In the genomic region with DNA sequence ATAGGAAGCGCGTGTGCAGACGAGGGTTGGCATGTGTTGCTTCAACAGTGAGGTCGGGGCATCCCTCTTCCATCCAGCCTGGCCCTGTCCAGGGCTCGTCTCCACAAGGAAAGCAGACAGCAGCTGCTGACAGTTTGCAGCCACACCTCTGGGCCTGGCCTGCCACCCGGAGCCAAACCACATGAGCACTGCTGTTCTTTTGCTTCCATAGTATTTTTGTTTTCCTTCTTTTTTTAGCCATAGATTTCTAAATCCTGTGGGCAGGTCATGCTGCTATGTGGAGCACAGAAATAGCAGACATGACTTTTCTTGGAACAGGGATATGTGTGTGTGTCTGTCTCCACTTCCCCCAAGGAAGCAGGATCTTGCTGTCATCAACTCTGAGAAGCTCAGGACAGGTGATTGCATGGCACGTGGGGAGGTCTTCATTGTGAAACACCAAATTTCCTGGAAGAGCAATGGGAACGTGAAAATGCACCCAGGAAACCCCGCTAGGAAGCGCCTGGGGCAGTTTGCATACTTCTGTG, we compare ENCODE assay signal across 1 cellular context.
TF ChIP-seq lines count a peak whose summit lies in the region.

No MANE protein-coding gene starts in this region.

TF ChIP-seq in WTC11, 78 proteins besides CTCF, POLR2A, EP300 and RAD21 (continued from another document):
- TF ChIP-seq, protein P1, sequence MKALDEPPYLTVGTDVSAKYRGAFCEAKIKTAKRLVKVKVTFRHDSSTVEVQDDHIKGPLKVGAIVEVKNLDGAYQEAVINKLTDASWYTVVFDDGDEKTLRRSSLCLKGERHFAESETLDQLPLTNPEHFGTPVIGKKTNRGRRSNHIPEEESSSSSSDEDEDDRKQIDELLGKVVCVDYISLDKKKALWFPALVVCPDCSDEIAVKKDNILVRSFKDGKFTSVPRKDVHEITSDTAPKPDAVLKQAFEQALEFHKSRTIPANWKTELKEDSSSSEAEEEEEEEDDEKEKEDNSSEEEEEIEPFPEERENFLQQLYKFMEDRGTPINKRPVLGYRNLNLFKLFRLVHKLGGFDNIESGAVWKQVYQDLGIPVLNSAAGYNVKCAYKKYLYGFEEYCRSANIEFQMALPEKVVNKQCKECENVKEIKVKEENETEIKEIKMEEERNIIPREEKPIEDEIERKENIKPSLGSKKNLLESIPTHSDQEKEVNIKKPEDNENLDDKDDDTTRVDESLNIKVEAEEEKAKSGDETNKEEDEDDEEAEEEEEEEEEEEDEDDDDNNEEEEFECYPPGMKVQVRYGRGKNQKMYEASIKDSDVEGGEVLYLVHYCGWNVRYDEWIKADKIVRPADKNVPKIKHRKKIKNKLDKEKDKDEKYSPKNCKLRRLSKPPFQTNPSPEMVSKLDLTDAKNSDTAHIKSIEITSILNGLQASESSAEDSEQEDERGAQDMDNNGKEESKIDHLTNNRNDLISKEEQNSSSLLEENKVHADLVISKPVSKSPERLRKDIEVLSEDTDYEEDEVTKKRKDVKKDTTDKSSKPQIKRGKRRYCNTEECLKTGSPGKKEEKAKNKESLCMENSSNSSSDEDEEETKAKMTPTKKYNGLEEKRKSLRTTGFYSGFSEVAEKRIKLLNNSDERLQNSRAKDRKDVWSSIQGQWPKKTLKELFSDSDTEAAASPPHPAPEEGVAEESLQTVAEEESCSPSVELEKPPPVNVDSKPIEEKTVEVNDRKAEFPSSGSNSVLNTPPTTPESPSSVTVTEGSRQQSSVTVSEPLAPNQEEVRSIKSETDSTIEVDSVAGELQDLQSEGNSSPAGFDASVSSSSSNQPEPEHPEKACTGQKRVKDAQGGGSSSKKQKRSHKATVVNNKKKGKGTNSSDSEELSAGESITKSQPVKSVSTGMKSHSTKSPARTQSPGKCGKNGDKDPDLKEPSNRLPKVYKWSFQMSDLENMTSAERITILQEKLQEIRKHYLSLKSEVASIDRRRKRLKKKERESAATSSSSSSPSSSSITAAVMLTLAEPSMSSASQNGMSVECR (CRISPR knock-in tag; IDR thresholded peaks at IDR 0.05; ENCODE audit: borderline replicate concordance): no peak
- TF ChIP-seq, protein P2, sequence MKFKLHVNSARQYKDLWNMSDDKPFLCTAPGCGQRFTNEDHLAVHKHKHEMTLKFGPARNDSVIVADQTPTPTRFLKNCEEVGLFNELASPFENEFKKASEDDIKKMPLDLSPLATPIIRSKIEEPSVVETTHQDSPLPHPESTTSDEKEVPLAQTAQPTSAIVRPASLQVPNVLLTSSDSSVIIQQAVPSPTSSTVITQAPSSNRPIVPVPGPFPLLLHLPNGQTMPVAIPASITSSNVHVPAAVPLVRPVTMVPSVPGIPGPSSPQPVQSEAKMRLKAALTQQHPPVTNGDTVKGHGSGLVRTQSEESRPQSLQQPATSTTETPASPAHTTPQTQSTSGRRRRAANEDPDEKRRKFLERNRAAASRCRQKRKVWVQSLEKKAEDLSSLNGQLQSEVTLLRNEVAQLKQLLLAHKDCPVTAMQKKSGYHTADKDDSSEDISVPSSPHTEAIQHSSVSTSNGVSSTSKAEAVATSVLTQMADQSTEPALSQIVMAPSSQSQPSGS (CRISPR knock-in tag; IDR thresholded peaks at IDR 0.05; ENCODE audit: borderline replicate concordance, low read depth): no peak
- TF ChIP-seq ZNF396 (CRISPR knock-in tag; IDR thresholded peaks at IDR 0.05; ENCODE audit: borderline replicate concordance): no peak
- TF ChIP-seq, protein P3, sequence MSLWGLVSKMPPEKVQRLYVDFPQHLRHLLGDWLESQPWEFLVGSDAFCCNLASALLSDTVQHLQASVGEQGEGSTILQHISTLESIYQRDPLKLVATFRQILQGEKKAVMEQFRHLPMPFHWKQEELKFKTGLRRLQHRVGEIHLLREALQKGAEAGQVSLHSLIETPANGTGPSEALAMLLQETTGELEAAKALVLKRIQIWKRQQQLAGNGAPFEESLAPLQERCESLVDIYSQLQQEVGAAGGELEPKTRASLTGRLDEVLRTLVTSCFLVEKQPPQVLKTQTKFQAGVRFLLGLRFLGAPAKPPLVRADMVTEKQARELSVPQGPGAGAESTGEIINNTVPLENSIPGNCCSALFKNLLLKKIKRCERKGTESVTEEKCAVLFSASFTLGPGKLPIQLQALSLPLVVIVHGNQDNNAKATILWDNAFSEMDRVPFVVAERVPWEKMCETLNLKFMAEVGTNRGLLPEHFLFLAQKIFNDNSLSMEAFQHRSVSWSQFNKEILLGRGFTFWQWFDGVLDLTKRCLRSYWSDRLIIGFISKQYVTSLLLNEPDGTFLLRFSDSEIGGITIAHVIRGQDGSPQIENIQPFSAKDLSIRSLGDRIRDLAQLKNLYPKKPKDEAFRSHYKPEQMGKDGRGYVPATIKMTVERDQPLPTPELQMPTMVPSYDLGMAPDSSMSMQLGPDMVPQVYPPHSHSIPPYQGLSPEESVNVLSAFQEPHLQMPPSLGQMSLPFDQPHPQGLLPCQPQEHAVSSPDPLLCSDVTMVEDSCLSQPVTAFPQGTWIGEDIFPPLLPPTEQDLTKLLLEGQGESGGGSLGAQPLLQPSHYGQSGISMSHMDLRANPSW (CRISPR knock-in tag; conservative IDR thresholded peaks at IDR 0.05; ENCODE audit: low read depth): no peak
- no peak for TF ChIP-seq NR3C1 (CRISPR knock-in tag; conservative IDR thresholded peaks at IDR 0.05; ENCODE audit: low read depth)
- TF ChIP-seq GTF2I (CRISPR knock-in tag; conservative IDR thresholded peaks at IDR 0.05): no peak
- TF ChIP-seq EMX1 (CRISPR knock-in tag; IDR thresholded peaks at IDR 0.05): no peak
- TF ChIP-seq PRRX2 (CRISPR knock-in tag; IDR thresholded peaks at IDR 0.05): no peak
- TF ChIP-seq, protein P4, sequence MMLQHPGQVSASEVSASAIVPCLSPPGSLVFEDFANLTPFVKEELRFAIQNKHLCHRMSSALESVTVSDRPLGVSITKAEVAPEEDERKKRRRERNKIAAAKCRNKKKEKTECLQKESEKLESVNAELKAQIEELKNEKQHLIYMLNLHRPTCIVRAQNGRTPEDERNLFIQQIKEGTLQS (CRISPR knock-in tag; conservative IDR thresholded peaks at IDR 0.05): no peak
